Comparison of ENCODE assay signal across 20 cellular contexts in genomic region chr18:58900015-58900649, GRCh38. TPM values are rescaled to one million over a fixed set of nuclear protein-coding genes. Genes with fewer than 3 reads are reported as not detected.
A peak's percentile ranks its signal among the peaks of the same experiment; 100 is the strongest.
DNase-seq lines count a peak whose midpoint lies in the region; ATAC-seq, FAIRE-seq and TF ChIP-seq lines count a peak whose summit lies in the region.
"Had no signal": no experiment of that assay in that cellular context is flagged by ENCODE, and none has a peak within 500 bp of the region (broad histone marks: within the 10 kb centered on the region; RNA-seq: fewer than 3 reads in every experiment).

No MANE protein-coding gene starts in this region.

- H3K9me3 Mint-ChIP-seq in GM23338 (no peaks in the 10 kb centered on the region), astrocyte (ENCODE audit: unreplicated experiment) (no peaks in the 10 kb centered on the region), neural crest cell (no peaks in the 10 kb centered on the region)
- H3K9me3 Mint-ChIP-seq: dendritic cell treated with granulocyte-macrophage colony-stimulating factor and Interleukin-4, amounts not matched to agents 40 ng/mL and 50 ng/mL, for 4 days had no signal

- H3F3A ChIP-seq in GM23338 (replicated peaks; ENCODE audit: low read depth), result peaks cover 15% of the 10 kb centered on the region; the same call in 1 of the 2 replicates

- peaks cover 91% of the 10 kb centered on the region for H3K36me3 Mint-ChIP-seq in GM23338 (ENCODE audit: low read depth)
- peaks cover 9% of the 10 kb centered on the region for H3K36me3 Mint-ChIP-seq in astrocyte (ENCODE audit: low read depth, unreplicated experiment)
- H3K36me3 Mint-ChIP-seq in neural crest cell (ENCODE audit: low read depth), result peaks cover 22% of the 10 kb centered on the region

- DNase-seq in GM23338 (ENCODE audit: low spot score) (no peak), astrocyte (ENCODE audit: low read depth) (no peak), Right ventricle myocardium superior (peak; percentile 56), neural crest cell (ENCODE audit: low read depth, low spot score) (peak; percentile 25), NCI-H1105 treated with DMSO at 0.1 percent for 48 hours (lab: John Stamatoyannopoulos, UW) (no peak), NCI-H526 (lab: John Stamatoyannopoulos, UW) (no peak)
- DNase-seq in activated CD4-positive, alpha-beta T cell treated with anti-CD3 and anti-CD28 coated beads for 4 hours, result no peak
- DNase-seq: activated effector memory CD4-positive, alpha-beta T cell treated with Interleukin-2 at 50 U/mL for 16 hours; amygdala; DND-41; esophagus squamous epithelium; GM23248; OCI-M1; stimulated activated CD4-positive, alpha-beta T cell treated with anti-CD3 and anti-CD28 coated beads, Interleukin-4, amount 100 ng/mL, for 4 hours; upper lobe of right lung had no signal

- H3K9ac ChIP-seq in astrocyte (ENCODE audit: low read length), result peak overlapping the region; percentile 15
- H3K9ac ChIP-seq: GM23248 had no signal

- H3K27ac ChIP-seq in GM23338 (ENCODE audit: low read depth) (peak overlapping the region; percentile 81; the same call in 1 of the 2 replicates), astrocyte (ENCODE audit: low read depth, low read length) (no peak overlapping the region)
- H3K27ac ChIP-seq: GM23248, neutrophil, upper lobe of right lung, VCaP had no signal

- H3K9me3 ChIP-seq in astrocyte (ENCODE audit: insufficient read depth, low read depth, low read length), result no peaks in the 10 kb centered on the region
- H3K9me3 ChIP-seq: A549, esophagus squamous epithelium, neutrophil, upper lobe of right lung had no signal

- H3K79me2 ChIP-seq in GM23338 (replicated peaks; ENCODE audit: insufficient read depth), result peaks cover 100% of the 10 kb centered on the region
- peaks cover 95% of the 10 kb centered on the region for H3K79me2 ChIP-seq in astrocyte (ENCODE audit: insufficient read depth, low read length)

- H3K27me3 ChIP-seq in GM23338 (ENCODE audit: insufficient read depth) (no peaks in the 10 kb centered on the region), astrocyte (ENCODE audit: insufficient read depth, low read length) (no peaks in the 10 kb centered on the region)
- H3K27me3 ChIP-seq: esophagus squamous epithelium, neutrophil, upper lobe of right lung had no signal

- H3K27me3 Mint-ChIP-seq in GM23338 (ENCODE audit: insufficient read depth, low read depth, poor library complexity), result peaks cover 9% of the 10 kb centered on the region
- H3K27me3 Mint-ChIP-seq in astrocyte (ENCODE audit: low read depth, unreplicated experiment), result no peaks in the 10 kb centered on the region
- H3K27me3 Mint-ChIP-seq in neural crest cell (ENCODE audit: low read depth), result no peaks in the 10 kb centered on the region
- H3K27me3 Mint-ChIP-seq: dendritic cell treated with granulocyte-macrophage colony-stimulating factor and Interleukin-4, amounts not matched to agents 40 ng/mL and 50 ng/mL, for 4 days had no signal

- H3K4me1 ChIP-seq in GM23338 (ENCODE audit: insufficient read depth) (peaks cover 35% of the 10 kb centered on the region), astrocyte (ENCODE audit: insufficient read depth, low read length) (peaks cover 7% of the 10 kb centered on the region)
- H3K4me1 ChIP-seq: upper lobe of right lung had no signal

- peak overlapping the region; percentile 50; the same call in 1 of the 2 replicates for H3K4me2 ChIP-seq in GM23338
- no peak overlapping the region for H3K4me2 ChIP-seq in astrocyte (ENCODE audit: low read length)
- H3K4me2 ChIP-seq: A549 had no signal

- FAIRE-seq in astrocyte (lab: Jason Lieb, UNC), result no peak
- FAIRE-seq: A549 had no signal

- H2AFZ ChIP-seq in GM23338, result no peak overlapping the region
- no peak overlapping the region for H2AFZ ChIP-seq in astrocyte (ENCODE audit: low read depth, low read length)
- H2AFZ ChIP-seq: GM23248 had no signal

- no peak for ATAC-seq in GM23338
- peak; percentile 67 for ATAC-seq in Right ventricle myocardium superior (ENCODE audit: poor library complexity)
- ATAC-seq in GM19397 (IDR thresholded peaks at IDR 0.05; ENCODE audit: unreplicated experiment), result no peak
- ATAC-seq: A549, upper lobe of right lung had no signal

- H3K4me1 Mint-ChIP-seq in GM23338, result peaks cover 66% of the 10 kb centered on the region
- H3K4me1 Mint-ChIP-seq in astrocyte (ENCODE audit: low read depth, unreplicated experiment), result peaks cover 22% of the 10 kb centered on the region
- H3K4me1 Mint-ChIP-seq in neural crest cell, result peaks cover 50% of the 10 kb centered on the region

- no peaks in the 10 kb centered on the region for H3K9me2 ChIP-seq in GM23338 (ENCODE audit: insufficient read depth)

- H3K27ac Mint-ChIP-seq in GM23338, result peak overlapping the region; percentile 89
- no peak overlapping the region for H3K27ac Mint-ChIP-seq in astrocyte (ENCODE audit: unreplicated experiment)
- H3K27ac Mint-ChIP-seq in neural crest cell (ENCODE audit: unreplicated experiment), result peak overlapping the region; percentile 91
- H3K27ac Mint-ChIP-seq: dendritic cell treated with granulocyte-macrophage colony-stimulating factor and Interleukin-4, amounts not matched to agents 40 ng/mL and 50 ng/mL, for 4 days had no signal

- H3K4me3 ChIP-seq in GM23338, result no peak overlapping the region
- no peak overlapping the region for H3K4me3 ChIP-seq in astrocyte (ENCODE audit: insufficient read depth, low read depth, low read length)
- H3K4me3 ChIP-seq: A549, esophagus squamous epithelium, GM23248, upper lobe of right lung had no signal

- H3K36me3 ChIP-seq in GM23338 (ENCODE audit: insufficient read depth) (peaks cover 26% of the 10 kb centered on the region), astrocyte (ENCODE audit: insufficient read depth, low read length) (peaks cover 7% of the 10 kb centered on the region)
- H3K36me3 ChIP-seq: neutrophil had no signal

- H3K4me3 Mint-ChIP-seq in GM23338, result no peak overlapping the region; the same call in 2 of the 3 replicates
- H3K4me3 Mint-ChIP-seq in astrocyte (ENCODE audit: unreplicated experiment), result no peak overlapping the region
- H3K4me3 Mint-ChIP-seq in neural crest cell, result peak overlapping the region; percentile 66
- H3K4me3 Mint-ChIP-seq: dendritic cell treated with granulocyte-macrophage colony-stimulating factor and Interleukin-4, amounts not matched to agents 40 ng/mL and 50 ng/mL, for 4 days had no signal

- intact Hi-C loops in Right ventricle myocardium superior (cut with DNase I), result no loop called here

- H4K20me1 ChIP-seq in GM23338 (replicated peaks; ENCODE audit: insufficient read depth) (peaks cover 65% of the 10 kb centered on the region), astrocyte (ENCODE audit: insufficient read depth, low read length) (peaks cover 65% of the 10 kb centered on the region)

- TF ChIP-seq CTCF in GM23338 (conservative IDR thresholded peaks at IDR 0.05; ENCODE audit: low read depth in 2 of 2), result no peak
- no peak for TF ChIP-seq CTCF in astrocyte (IDR thresholded peaks at IDR 0.05; ENCODE audit: insufficient read depth, low read depth, low read length)
- TF ChIP-seq CTCF in neural crest cell (conservative IDR thresholded peaks at IDR 0.05), result no peak

RNA-seq across cellular contexts. Expression of gene ZNF532, which starts 35.5 kb away (rescaled TPM):
- total RNA-seq in GM23338 (2014; rRNA removed; shearing (Covaris generic)), result 216 and 225 TPM in 2 replicates
- 49.8 and 51.5 TPM in 2 replicates for polyA plus RNA-seq in GM23338 (2016; fragmentation: Nextera tagmentation; extraction: Ambion mirVana)
- total RNA-seq in astrocyte (128 and 135 TPM in 2 replicates), Right ventricle myocardium superior (53.3 TPM), neural crest cell (171 and 180 TPM in 2 replicates)

Comparison
In these comparisons a context has a peak if more than half of its experiments do, and no peak if none do; other contexts are left out.
1. DNase-seq: peak in Right ventricle myocardium superior (single experiment) and neural crest cell (single experiment); none in GM23338 (single experiment), astrocyte (single experiment), activated CD4-positive, alpha-beta T cell treated with anti-CD3 and anti-CD28 coated beads for 4 hours (0 of 2), NCI-H1105 treated with DMSO at 0.1 percent for 48 hours (single experiment) and NCI-H526 (0 of 2).